In genomic region chr17:2379489-2380224, GRCh38 we compare ENCODE assay signal across 19 cellular contexts.
"Had no signal": no experiment of that assay in that cellular context is flagged by ENCODE, and none has a peak within 500 bp of the region (broad histone marks: within the 10 kb centered on the region; RNA-seq: fewer than 3 reads in every experiment).

No MANE protein-coding gene starts in this region.

- H3K9me3 ChIP-seq: heart left ventricle, upper lobe of left lung had no signal

- DNase-seq: activated CD4-positive, alpha-beta T cell treated with anti-CD3 and anti-CD28 coated beads for 48 hours; activated CD4-positive, alpha-beta T cell treated with anti-CD3 and anti-CD28 coated beads, Interleukin-2, amount 50 U/mL, for 48 hours; activated CD8-positive, alpha-beta memory T cell treated with anti-CD3 and anti-CD28 coated beads for 24 hours; activated gamma-delta T cell; activated naive CD4-positive, alpha-beta T cell treated with anti-CD3 and anti-CD28 coated beads, Interleukin-2, amount 10 ng/mL, durations not matched to agents 7 days and 5 days; activated naive CD8-positive, alpha-beta T cell treated with anti-CD3 and anti-CD28 coated beads, Interleukin-2, amount 10 ng/mL, durations not matched to agents 7 days and 5 days; amniotic stem cell; central memory CD4-positive, alpha-beta T cell; endodermal cell; heart left ventricle; immature natural killer cell; stimulated activated CD4-positive, alpha-beta T cell treated with anti-CD3 and anti-CD28 coated beads, Interleukin-4, amount 100 ng/mL, for 24 hours; T-helper 1 cell had no signal

- H3K4me3 ChIP-seq: heart left ventricle, skin epidermis, upper lobe of left lung had no signal

- ATAC-seq: esophagus mucosa; natural killer cell treated with Interleukin-12 subunit alpha and Interleukin-12 subunit beta and Interleukin-15 and Interleukin-18, amount 100 ng/mL, for 72 hours; sciatic nerve; stimulated activated effector memory CD8-positive, alpha-beta T cell treated with anti-CD3 and anti-CD28 coated beads, Interleukin-12 subunit alpha, Interleukin-12 subunit beta, amount 100 ng/mL, for 72 hours had no signal

- H3K27ac ChIP-seq: heart left ventricle had no signal

- H3K27me3 ChIP-seq: heart left ventricle, upper lobe of left lung had no signal
